ENCODE assay signal across 9 cellular contexts in the genomic region with DNA sequence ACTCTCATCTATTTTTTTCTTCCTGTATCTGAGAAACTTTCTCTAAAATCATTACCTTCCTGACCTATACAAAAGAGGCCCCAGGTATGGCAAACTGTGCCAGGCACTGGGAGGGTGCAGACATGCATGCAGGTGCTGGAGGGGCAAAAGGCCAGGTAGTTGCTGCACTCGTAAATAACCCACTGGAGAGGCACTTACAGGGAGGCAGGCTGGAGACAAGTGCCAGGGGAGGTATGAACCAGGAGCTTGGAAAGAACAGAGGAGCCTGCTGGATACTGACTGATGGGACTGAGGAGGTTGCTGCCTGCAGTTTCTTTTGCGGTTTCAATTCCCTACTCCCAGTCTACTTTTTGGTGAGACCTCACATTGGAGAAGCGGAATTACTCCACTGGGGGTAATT.
"Had no signal": no experiment of that assay in that cellular context is flagged by ENCODE, and none has a peak within 500 bp of the region (broad histone marks: within the 10 kb centered on the region; RNA-seq: fewer than 3 reads in every experiment).

No MANE protein-coding gene starts in this region.

- DNase-seq: activated CD4-positive, alpha-beta T cell treated with anti-CD3 and anti-CD28 coated beads for 48 hours; activated naive CD4-positive, alpha-beta T cell treated with anti-CD3 and anti-CD28 coated beads for 36 hours; hypothalamus; kidney glomerular epithelial cell; pancreas; stimulated activated CD4-positive, alpha-beta T cell treated with anti-CD3 and anti-CD28 coated beads, Interleukin-12 subunit alpha, Interleukin-12 subunit beta, amount 100 ng/mL, for 4 hours; stimulated activated naive CD4-positive, alpha-beta T cell treated with Interleukin-2 at 50 U/mL for 16 hours had no signal

- ATAC-seq: activated T-helper 17 cell treated with anti-CD3 and anti-CD28 coated beads, Interleukin-2, amount 50 U/mL, for 72 hours; pancreas; WTC11 had no signal
